ENCODE assay signal across 28 cellular contexts in the genomic region with DNA sequence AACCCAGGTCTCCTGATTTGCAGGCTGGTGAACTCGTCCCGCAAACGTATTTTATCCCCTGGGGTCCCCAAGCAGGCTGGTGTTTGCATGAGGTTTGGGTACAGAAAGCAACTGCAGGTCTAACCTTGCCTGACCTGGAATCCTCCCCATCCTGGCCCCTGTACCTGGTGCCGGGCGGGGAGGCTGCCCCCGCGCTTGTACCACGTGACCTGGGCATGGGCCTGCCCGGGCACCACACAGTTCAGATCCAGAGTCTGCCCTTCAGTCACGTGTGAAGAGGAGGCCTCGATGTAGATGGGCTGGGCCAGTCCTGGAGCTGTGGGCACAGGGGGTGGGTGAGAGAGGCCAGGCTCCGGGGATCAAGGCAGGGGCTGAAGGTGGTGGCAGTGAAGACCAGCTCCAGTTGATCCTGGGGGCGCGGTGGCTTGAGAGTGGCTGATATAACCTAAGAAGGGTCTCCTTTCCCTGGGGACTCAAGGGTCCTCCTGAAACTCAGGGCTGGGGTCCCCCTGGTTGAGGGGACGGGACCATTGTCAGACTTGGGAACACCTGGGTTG. TPM values are rescaled to one million over a fixed set of nuclear protein-coding genes. Genes with fewer than 3 reads are reported as not detected.
"Had no signal": no experiment of that assay in that cellular context is flagged by ENCODE, and none has a peak within 500 bp of the region (broad histone marks: within the 10 kb centered on the region; RNA-seq: fewer than 3 reads in every experiment).

No MANE protein-coding gene starts in this region.

- H3K27me3 ChIP-seq: brain microvascular endothelial cell, colonic mucosa, dorsolateral prefrontal cortex, esophagus muscularis mucosa, foreskin keratinocyte, gastrocnemius medialis, heart left ventricle had no signal

- H3K27ac ChIP-seq: brain microvascular endothelial cell, colonic mucosa, dorsolateral prefrontal cortex, foreskin keratinocyte, gastrocnemius medialis, heart left ventricle had no signal

- DNase-seq: activated CD4-positive, alpha-beta memory T cell treated with anti-CD3 and anti-CD28 coated beads for 36 hours; activated CD4-positive, alpha-beta T cell treated with anti-CD3 and anti-CD28 coated beads for 36 hours; activated CD4-positive, alpha-beta T cell treated with anti-CD3 and anti-CD28 coated beads, Interleukin-2, amount 10 ng/mL, durations not matched to agents 24 days and 14 days; activated CD4-positive, CD25-positive, alpha-beta regulatory T cell; activated CD4-positive, CD25-positive, alpha-beta regulatory T cell treated with anti-CD3 and anti-CD28 coated beads, Interleukin-2, amount 50 U/mL, for 72 hours; activated CD8-positive, alpha-beta T cell treated with anti-CD3 and anti-CD28 coated beads, Interleukin-2, amount 10 ng/mL, durations not matched to agents 7 days and 5 days; activated effector memory CD4-positive, alpha-beta T cell treated with Interleukin-2 at 50 U/mL for 16 hours; activated gamma-delta T cell treated with Interleukin-2 at 50 U/mL for 16 hours; activated naive CD4-positive, alpha-beta T cell treated with anti-CD3 and anti-CD28 coated beads, Interleukin-2, amount 50 U/mL, for 16 hours; activated naive CD4-positive, alpha-beta T cell treated with Interleukin-2 at 50 U/mL for 16 hours; activated T-cell treated with anti-CD3 and anti-CD28 coated beads, Interleukin-2, amount 50 U/mL, for 4 hours; amniotic stem cell; anterior cingulate cortex; brain microvascular endothelial cell; colonic mucosa; dorsolateral prefrontal cortex; effector memory CD4-positive, alpha-beta T cell; endodermal cell; foreskin keratinocyte; gastrocnemius medialis; glutamatergic neuron; T-helper 2 cell had no signal

- FAIRE-seq: astrocyte, bronchial epithelial cell had no signal

- H3K4me3 ChIP-seq: colonic mucosa, dorsolateral prefrontal cortex, esophagus muscularis mucosa, gastrocnemius medialis, heart left ventricle had no signal

- ATAC-seq: activated CD4-positive, alpha-beta T cell treated with anti-CD3 and anti-CD28 coated beads for 36 hours; activated CD8-positive, alpha-beta T cell treated with anti-CD3 and anti-CD28 coated beads, Interleukin-2, amount 10 ng/mL, durations not matched to agents 7 days and 5 days; activated T-cell treated with anti-CD3 and anti-CD28 coated beads, Interleukin-2, amount 50 U/mL, for 4 hours; activated T-helper 17 cell treated with anti-CD3 and anti-CD28 coated beads, Interleukin-2, amount 50 U/mL, for 72 hours; foreskin keratinocyte; gastrocnemius medialis had no signal

- H3K9me3 ChIP-seq: colonic mucosa, esophagus muscularis mucosa, gastrocnemius medialis, heart left ventricle had no signal

- H3K4me1 ChIP-seq: colonic mucosa, esophagus muscularis mucosa, foreskin keratinocyte, heart left ventricle had no signal

RNA-seq across cellular contexts. Expression of gene LDLRAD2, which starts 30.6 kb away (rescaled TPM):
- total RNA-seq: activated CD4-positive, alpha-beta memory T cell treated with anti-CD3 and anti-CD28 coated beads for 36 hours; activated CD8-positive, alpha-beta T cell treated with anti-CD3 and anti-CD28 coated beads, Interleukin-2, amount 10 ng/mL, durations not matched to agents 7 days and 5 days; activated T-helper 17 cell treated with anti-CD3 and anti-CD28 coated beads, Interleukin-2, amount 50 U/mL, for 72 hours; bronchial epithelial cell; esophagus muscularis mucosa; foreskin keratinocyte; gastrocnemius medialis; T-helper 1 cell treated with Interleukin-12 subunit alpha and Interleukin-12 subunit beta and Interleukin-4 antibody, amounts not matched to agents 30 ng/mL and 1 ng/mL, for 36 hours had no signal
